ENCODE assay signal across 10 cellular contexts in genomic region chr5:102958481-102959011, GRCh38.
DNase-seq lines count a peak whose midpoint lies in the region; ATAC-seq, FAIRE-seq and TF ChIP-seq lines count a peak whose summit lies in the region.
"Had no signal": no experiment of that assay in that cellular context is flagged by ENCODE, and none has a peak within 500 bp of the region (broad histone marks: within the 10 kb centered on the region; RNA-seq: fewer than 3 reads in every experiment).

No MANE protein-coding gene starts in this region.

- H3K27me3 ChIP-seq in adrenal gland (no peaks in the 10 kb centered on the region), keratinocyte (ENCODE audit: control insufficient read depth, extremely low read depth, insufficient read depth, low read length) (no peaks in the 10 kb centered on the region)

- 71 to 85% (median 78%) methylated on average over 1 of the region's 1 CpG for WGBS in adrenal gland, 4 donors

- H3K4me3 ChIP-seq in adrenal gland (no peak overlapping the region), keratinocyte (ENCODE audit: control insufficient read depth in 2 of 3, extremely low read depth in 1 of 3, insufficient read depth in 2 of 3, low read depth in 1 of 3, low read length in 3 of 3) (no peak overlapping the region)

- peak overlapping the region; percentile 65 for H3K4me2 ChIP-seq in keratinocyte (ENCODE audit: control insufficient read depth, extremely low read depth, insufficient read depth, low read depth, low read length)

- H3K27ac ChIP-seq in adrenal gland (peak overlapping the region in 4 of 5 donors; percentile 59 to 74 (median 66)), keratinocyte (ENCODE audit: control insufficient read depth, insufficient read depth, low read length) (peak overlapping the region; percentile 88)

- H3K9me3 ChIP-seq in adrenal gland (replicated peaks in 1 of 3) (no peaks in the 10 kb centered on the region), keratinocyte (ENCODE audit: control insufficient read depth, low read depth, low read length) (no peaks in the 10 kb centered on the region)

- peak overlapping the region; percentile 23 for H3K9ac ChIP-seq in keratinocyte (ENCODE audit: control insufficient read depth, extremely low read depth, insufficient read depth, low read length)

- FAIRE-seq in keratinocyte (lab: Jason Lieb, UNC), result no peak

- peaks cover 19% of the 10 kb centered on the region for H3K36me3 Mint-ChIP-seq in HFFc6 (ENCODE audit: low read depth)

- H3K79me2 ChIP-seq in keratinocyte (ENCODE audit: control insufficient read depth, insufficient read depth, low read length), result no peaks in the 10 kb centered on the region

- no peak for ATAC-seq in GM19467 (IDR thresholded peaks at IDR 0.05; ENCODE audit: unreplicated experiment)
- ATAC-seq: activated CD8-positive, alpha-beta T cell treated with anti-CD3 and anti-CD28 coated beads for 36 hours had no signal

- TF ChIP-seq CTCF in HFFc6 (IDR thresholded peaks at IDR 0.05) (no peak), adrenal gland (IDR thresholded peaks at IDR 0.05) (no peak), keratinocyte (optimal IDR thresholded peaks at IDR 0.05 in 1 of 3, IDR thresholded peaks at IDR 0.05 in 1 of 3, conservative IDR thresholded peaks at IDR 0.05 in 1 of 3; ENCODE audit: extremely low read depth in 1 of 3, insufficient read depth in 2 of 3, low read length in 3 of 3) (no peak)

- H4K20me1 ChIP-seq in keratinocyte (ENCODE audit: control insufficient read depth, extremely low read depth, insufficient read depth, low read length), result no peaks in the 10 kb centered on the region

- in situ Hi-C loops in Caki2 (cut with HindIII; ENCODE audit: low pct_unique_long_range_greater_than_20kb, low sequenced_read_pairs), result no loop called here

- H3K27me3 Mint-ChIP-seq in HFFc6 (ENCODE audit: insufficient read depth), result no peaks in the 10 kb centered on the region
- H3K27me3 Mint-ChIP-seq: activated CD8-positive, alpha-beta T cell treated with anti-CD3 and anti-CD28 coated beads for 36 hours had no signal

- H3K27ac Mint-ChIP-seq in HFFc6, result peak overlapping the region; percentile 99
- H3K27ac Mint-ChIP-seq: activated CD8-positive, alpha-beta T cell treated with anti-CD3 and anti-CD28 coated beads for 36 hours had no signal

- dilution Hi-C loops in keratinocyte (cut with MboI; ENCODE audit: extremely low pct_ligation_motif_present, low sequenced_read_pairs), result no loop called here

- H3K4me3 Mint-ChIP-seq in HFFc6, result peak overlapping the region; percentile 83
- H3K4me3 Mint-ChIP-seq: activated CD8-positive, alpha-beta T cell treated with anti-CD3 and anti-CD28 coated beads for 36 hours had no signal

- H3K36me3 ChIP-seq in adrenal gland (replicated peaks in 1 of 2), result no peaks in the 10 kb centered on the region
- no peaks in the 10 kb centered on the region for H3K36me3 ChIP-seq in keratinocyte (ENCODE audit: control insufficient read depth in 2 of 2, extremely low read depth in 1 of 2, insufficient read depth in 2 of 2, low read length in 2 of 2)

- H3K4me1 Mint-ChIP-seq in HFFc6 (ENCODE audit: low read depth), result peaks cover 49% of the 10 kb centered on the region

- no peaks in the 10 kb centered on the region for H3K9me3 Mint-ChIP-seq in HFFc6
- H3K9me3 Mint-ChIP-seq: activated CD8-positive, alpha-beta T cell treated with anti-CD3 and anti-CD28 coated beads for 36 hours had no signal

- no peaks in the 10 kb centered on the region for H3K9me1 ChIP-seq in keratinocyte (ENCODE audit: control insufficient read depth, extremely low read depth, insufficient read depth, low read length)

- H3K4me1 ChIP-seq in adrenal gland (replicated peaks in 1 of 2) (peaks cover 0 to 26% of the 10 kb centered on the region in 2 donors), keratinocyte (ENCODE audit: control insufficient read depth, extremely low read depth, insufficient read depth, low read length) (peaks cover 16% of the 10 kb centered on the region)

- intact Hi-C loops in adrenal gland (cut with DNase I), result no loop called here

- no peak for TF ChIP-seq POLR2A in adrenal gland (IDR thresholded peaks at IDR 0.05)

- H2AFZ ChIP-seq in keratinocyte (ENCODE audit: control insufficient read depth, low read length), result no peak overlapping the region

- DNase-seq in Caki2 (ENCODE audit: low read depth) (peak; percentile 53), HFFc6 (peak; percentile 75), adrenal gland (no peak), keratinocyte (ENCODE audit: low read depth, low spot score) (no peak), HuH-7 (ENCODE audit: low spot score) (no peak), pons (ENCODE audit: low spot score) (no peak)
- DNase-seq in central memory CD4-positive, alpha-beta T cell, result no peak
- DNase-seq: activated CD8-positive, alpha-beta T cell treated with anti-CD3 and anti-CD28 coated beads for 36 hours; NCI-H1436 had no signal

Comparison
In these comparisons a context has a peak if more than half of its experiments do, and no peak if none do; other contexts are left out.
1. DNase-seq: peak in Caki2 (single experiment) and HFFc6 (single experiment); none in adrenal gland (0 of 7), keratinocyte (single experiment), HuH-7 (single experiment), central memory CD4-positive, alpha-beta T cell (single experiment) and pons (single experiment).